ENCODE assay signal across 20 cellular contexts in genomic region chr2:31828891-31829290, GRCh38.
A peak's percentile ranks its signal among the peaks of the same experiment; 100 is the strongest.
DNase-seq lines count a peak whose midpoint lies in the region; ATAC-seq and TF ChIP-seq lines count a peak whose summit lies in the region.
"Had no signal": no experiment of that assay in that cellular context is flagged by ENCODE, and none has a peak within 500 bp of the region (broad histone marks: within the 10 kb centered on the region; RNA-seq: fewer than 3 reads in every experiment).

No MANE protein-coding gene starts in this region.

- H3K23ac ChIP-seq in mesendoderm (ENCODE audit: low read length): no peak overlapping the region

- ATAC-seq in foreskin keratinocyte: peak; percentile 79
- no peak for ATAC-seq in HG03432 (IDR thresholded peaks at IDR 0.05; ENCODE audit: unreplicated experiment)

- no peak overlapping the region for H2BK5ac ChIP-seq in mesendoderm (ENCODE audit: low read length)

- no peak overlapping the region for H3K9ac ChIP-seq in mesendoderm (ENCODE audit: low read length)

- H3K4me1 ChIP-seq in foreskin keratinocyte (no peaks in the 10 kb centered on the region), Peyer's patch (no peaks in the 10 kb centered on the region), mesendoderm (ENCODE audit: control insufficient read depth, low read depth, low read length) (no peaks in the 10 kb centered on the region)

- no peak overlapping the region for H3K4me2 ChIP-seq in mesendoderm (ENCODE audit: low read length)

- no peak overlapping the region for H2BK15ac ChIP-seq in mesendoderm (replicated peaks; ENCODE audit: low read depth)

- peak; percentile 29 for DNase-seq in EH (ENCODE audit: low read depth)
- DNase-seq in M059J (ENCODE audit: low read depth): peak; percentile 84
- peak; percentile 44 for DNase-seq in amniotic epithelial cell (ENCODE audit: low read depth)
- DNase-seq in foreskin keratinocyte: peak; percentile 20 to 64
- DNase-seq in Peyer's patch: no peak
- DNase-seq in NCI-H1436 treated with DMSO at 0.1 percent for 48 hours (lab: John Stamatoyannopoulos, UW): no peak
- DNase-seq in mesendoderm: no peak
- DNase-seq: activated CD4-positive, alpha-beta T cell treated with anti-CD3 and anti-CD28 coated beads, Interleukin-2, amount 50 U/mL, for 1 hour; activated CD8-positive, alpha-beta memory T cell treated with anti-CD3 and anti-CD28 coated beads, Interleukin-2, amount 50 U/mL, for 4 hours; GDM1; Kasumi-1; NCI-H510A treated with DMSO at 0.1 percent for 48 hours; posterior cingulate gyrus; SHP77; stimulated activated CD4-positive, alpha-beta T cell treated with anti-CD3 and anti-CD28 coated beads, Interleukin-2, amount 100 ng/mL, for 24 hours; stimulated activated naive CD4-positive, alpha-beta T cell treated with Interleukin-2 at 50 U/mL for 16 hours; T-helper 1 cell had no signal

- TF ChIP-seq POLR2A in Peyer's patch (IDR thresholded peaks at IDR 0.05): no peak

- no CpG with 5 or more reads among the region's 2 CpGs for WGBS in mesendoderm (ENCODE audit: extremely low coverage, insufficient coverage, low lambda C conversion rate)

- H3K56ac ChIP-seq in mesendoderm (ENCODE audit: low read length): no peak overlapping the region

- no peak overlapping the region for H3K18ac ChIP-seq in mesendoderm (ENCODE audit: low read length)

- no peaks in the 10 kb centered on the region for H3K79me2 ChIP-seq in mesendoderm (ENCODE audit: control insufficient read depth, insufficient read depth, low read length)

- H2AK5ac ChIP-seq in mesendoderm (ENCODE audit: low read length): no peak overlapping the region

- H3K36me3 ChIP-seq in Peyer's patch (no peaks in the 10 kb centered on the region), mesendoderm (ENCODE audit: control insufficient read depth, insufficient read depth, low read length) (no peaks in the 10 kb centered on the region)

- TF ChIP-seq CTCF in foreskin keratinocyte (conservative IDR thresholded peaks at IDR 0.05) (no peak), Peyer's patch (IDR thresholded peaks at IDR 0.05) (no peak)

- no peak overlapping the region for H2BK120ac ChIP-seq in mesendoderm (ENCODE audit: low read depth, low read length)

- no peak overlapping the region for H3K4ac ChIP-seq in mesendoderm (ENCODE audit: low read depth, low read length)

- H3K79me1 ChIP-seq in mesendoderm (ENCODE audit: low read length): no peaks in the 10 kb centered on the region

- no peak overlapping the region for H4K5ac ChIP-seq in mesendoderm (ENCODE audit: low read length)

- no peaks in the 10 kb centered on the region for H3K27me3 ChIP-seq in foreskin keratinocyte
- H3K27me3 ChIP-seq in Peyer's patch: no peaks in the 10 kb centered on the region
- no peaks in the 10 kb centered on the region for H3K27me3 ChIP-seq in mesendoderm (ENCODE audit: insufficient read depth, low read length, poor library complexity)

- no peak overlapping the region for H3K4me3 ChIP-seq in Peyer's patch
- H3K4me3 ChIP-seq in mesendoderm (ENCODE audit: low read length): no peak overlapping the region
- H3K4me3 ChIP-seq: skin epidermis had no signal

- H3K27ac ChIP-seq in foreskin keratinocyte (no peak overlapping the region), Peyer's patch (no peak overlapping the region), mesendoderm (ENCODE audit: low read depth, low read length) (no peak overlapping the region)
- H3K27ac ChIP-seq: skin epidermis, VCaP had no signal

- H3K9me3 ChIP-seq in Peyer's patch: peaks cover 0 to 6% (median 0%) of the 10 kb centered on the region in 4 donors

- no peak overlapping the region for H4K8ac ChIP-seq in mesendoderm (ENCODE audit: low read depth, low read length)

Comparison
In these comparisons a context has a peak if more than half of its experiments do, and no peak if none do; other contexts are left out.
1. DNase-seq: peak in EH (single experiment), M059J (single experiment), amniotic epithelial cell (single experiment) and foreskin keratinocyte (2 of 2); none in Peyer's patch (0 of 3), NCI-H1436 treated with DMSO at 0.1 percent for 48 hours (single experiment) and mesendoderm (single experiment).